ENCODE assay signal across 8 cellular contexts in genomic region chr7:148987010-148987750, GRCh38. TPM values are rescaled to one million over a fixed set of nuclear protein-coding genes. Genes with fewer than 3 reads are reported as not detected.
DNase-seq lines count a peak whose midpoint lies in the region; ATAC-seq and TF ChIP-seq lines count a peak whose summit lies in the region.

No MANE protein-coding gene starts in this region.

- peak overlapping the region; percentile 70 to 72 for H3K4me3 ChIP-seq in ascending aorta
- H3K4me3 ChIP-seq in rectal smooth muscle tissue (ENCODE audit: low read length): peak overlapping the region; percentile 92

- intact Hi-C loops in ascending aorta (cut with DNase I): loop anchor here (1.0 to 5.0 kb wide), 8 partner anchors 21 to 289 kb away; partner anchors contain the start of genes CUL1, EZH2, PDIA4 and ZNF398

- DNase-seq in NCI-H1694 treated with DMSO at 0.1 percent for 48 hours (lab: John Stamatoyannopoulos, UW) (peak; percentile 91), T-helper 2 cell (peak; percentile 52 to 92 (median 77)), ascending aorta (ENCODE audit: low spot score in 2 of 2) (peak; percentile 47 to 93), hepatic stellate cell (ENCODE audit: low spot score) (peak; percentile 90), cortex of kidney (lab: John Stamatoyannopoulos, UW) (no peak)

- no peak for TF ChIP-seq CTCF in ascending aorta (IDR thresholded peaks at IDR 0.05)

- H3K36me3 ChIP-seq in ascending aorta: no peaks in the 10 kb centered on the region
- no peaks in the 10 kb centered on the region for H3K36me3 ChIP-seq in rectal smooth muscle tissue (ENCODE audit: control insufficient read depth, insufficient read depth, low read length)

- H3K4me1 ChIP-seq in ascending aorta: peaks cover 0 to 16% of the 10 kb centered on the region in 2 donors
- peaks cover 7% of the 10 kb centered on the region for H3K4me1 ChIP-seq in rectal smooth muscle tissue (ENCODE audit: control insufficient read depth, insufficient read depth, low read length)

- H3K9me3 ChIP-seq in ascending aorta: no peaks in the 10 kb centered on the region

- peak overlapping the region; percentile 59 for H3K9ac ChIP-seq in rectal smooth muscle tissue (ENCODE audit: low read length)

- H3K27me3 ChIP-seq in ascending aorta (no peaks in the 10 kb centered on the region), rectal smooth muscle tissue (ENCODE audit: control insufficient read depth, insufficient read depth, low read length) (no peaks in the 10 kb centered on the region)

- H3K27ac ChIP-seq in ascending aorta (peak overlapping the region; percentile 88 to 94), rectal smooth muscle tissue (ENCODE audit: low read depth, low read length) (peak overlapping the region; percentile 70)

- ATAC-seq in GM18499 (IDR thresholded peaks at IDR 0.05; ENCODE audit: insufficient read depth, unreplicated experiment): peak; percentile 67
- ATAC-seq in HG02938 (IDR thresholded peaks at IDR 0.05; ENCODE audit: unreplicated experiment): peak; percentile 81

RNA-seq across cellular contexts. Expression of gene PDIA4, which starts 41.1 kb away (rescaled TPM):
- 129 TPM for total RNA-seq in ascending aorta
